Comparison of ENCODE assay signal across 16 cellular contexts in genomic region chr2:222878284-222878876, GRCh38. TPM values are rescaled to one million over a fixed set of nuclear protein-coding genes. Genes with fewer than 3 reads are reported as not detected.
DNase-seq lines count a peak whose midpoint lies in the region; ATAC-seq and TF ChIP-seq lines count a peak whose summit lies in the region.
"Had no signal": no experiment of that assay in that cellular context is flagged by ENCODE, and none has a peak within 500 bp of the region (broad histone marks: within the 10 kb centered on the region; RNA-seq: fewer than 3 reads in every experiment).

No MANE protein-coding gene starts in this region.

- BruUV-seq in PC-9 (replicated peaks; lab: Mats Ljungman, UMichigan) = no TSS peak

- H4K8ac ChIP-seq in trophoblast cell (ENCODE audit: low read depth, low read length) = no peak overlapping the region

- peaks cover 2% of the 10 kb centered on the region for H3K79me1 ChIP-seq in trophoblast cell (ENCODE audit: low read length)

- H2BK12ac ChIP-seq in trophoblast cell (ENCODE audit: low read length) = no peak overlapping the region

- H3K4ac ChIP-seq in trophoblast cell (ENCODE audit: low read depth, low read length) = peak overlapping the region; percentile 14

- ATAC-seq in foreskin keratinocyte = no peak
- no peak for ATAC-seq in HG03521 (IDR thresholded peaks at IDR 0.05; ENCODE audit: unreplicated experiment)
- no peak for ATAC-seq in HG02852 (IDR thresholded peaks at IDR 0.05; ENCODE audit: unreplicated experiment)
- ATAC-seq: sciatic nerve had no signal

- H3K79me2 ChIP-seq in GM23248 (ENCODE audit: insufficient read depth) (peaks cover 100% of the 10 kb centered on the region), PC-9 (ENCODE audit: low read depth) (peaks cover 100% of the 10 kb centered on the region), trophoblast cell (ENCODE audit: control insufficient read depth, insufficient read depth, low read length, poor library complexity) (peaks cover 11% of the 10 kb centered on the region)

- 88 to 91% methylated on average over 5 of the region's 5 CpGs for WGBS in GM23248 (ENCODE audit: low coverage in 1 of 2, low lambda C conversion rate in 2 of 2, missing lambda C conversion rate in 2 of 2), 2 experiments
- no CpG with 5 or more reads among the region's 5 CpGs for WGBS in trophoblast cell (ENCODE audit: extremely low coverage, insufficient coverage, insufficient read length)

- no peak overlapping the region for H4K12ac ChIP-seq in trophoblast cell (ENCODE audit: low read depth, low read length)

- H3K4me3 ChIP-seq in GM23248 (0 out of 2 replicates have a peak overlapping the region, but pooled peaks have one; percentile 16), PC-9 (0 out of 2 replicates have a peak overlapping the region, but pooled peaks have one; percentile 0), trophoblast cell (ENCODE audit: low read depth, low read length) (no peak overlapping the region), dorsolateral prefrontal cortex (no peak overlapping the region)

- H3K36me3 ChIP-seq in GM23248 (ENCODE audit: low read depth) (no peaks in the 10 kb centered on the region), PC-9 (ENCODE audit: low read depth) (peaks cover 8% of the 10 kb centered on the region), trophoblast cell (ENCODE audit: control insufficient read depth in 1 of 2, insufficient read depth in 2 of 2, low read length in 2 of 2) (peaks cover 2 to 6% of the 10 kb centered on the region in 2 experiments)
- H3K36me3 ChIP-seq: BE2C, neutrophil had no signal

- no peak overlapping the region for H2BK5ac ChIP-seq in trophoblast cell (ENCODE audit: low read depth, low read length, poor library complexity)

- no peak overlapping the region for H3K14ac ChIP-seq in trophoblast cell (ENCODE audit: low read length)

- no peak overlapping the region for H2BK120ac ChIP-seq in trophoblast cell (ENCODE audit: insufficient read depth, low read length, poor library complexity)

- H2AFZ ChIP-seq in GM23248 (no peak overlapping the region), PC-9 (no peak overlapping the region), trophoblast cell (ENCODE audit: insufficient read depth, low read length, poor library complexity) (no peak overlapping the region)

- DNase-seq in GM23248 = no peak
- DNase-seq in PC-9 = peak in 1 of 2 experiments; percentile 66
- DNase-seq in foreskin keratinocyte = no peak
- DNase-seq in trophoblast cell = peak in 1 of 2 donors; percentile 19
- DNase-seq in dorsolateral prefrontal cortex = no peak
- DNase-seq: BE2C; immature natural killer cell; midbrain; MV-4-11; NCI-H2081; NCI-H82; stimulated activated CD4-positive, alpha-beta T cell treated with anti-CD3 and anti-CD28 coated beads, Interleukin-4, amount 100 ng/mL, for 1 hour had no signal

- H3K9me2 ChIP-seq in GM23248 (ENCODE audit: insufficient read depth) (no peaks in the 10 kb centered on the region), PC-9 (ENCODE audit: insufficient read depth) (no peaks in the 10 kb centered on the region)

- no peak overlapping the region for H2AK5ac ChIP-seq in trophoblast cell (ENCODE audit: low read length)

- H3K18ac ChIP-seq in trophoblast cell (ENCODE audit: low read length) = no peak overlapping the region

- intact Hi-C loops in PC-9 (cut with micrococcal nuclease; ENCODE audit: unreplicated experiment) = loop anchor here (1.0 to 2.0 kb wide), 2 partner anchors 41 to 90 kb away; no protein-coding TSS in a partner anchor
- intact Hi-C loops in dorsolateral prefrontal cortex (cut with DNase I) = no loop called here

- H3F3A ChIP-seq in GM23248 (ENCODE audit: insufficient read depth) (peaks cover 12% of the 10 kb centered on the region), PC-9 (ENCODE audit: insufficient read depth, low read depth) (peaks cover 93% of the 10 kb centered on the region)

- peak overlapping the region; percentile 62 for H3K4me2 ChIP-seq in GM23248 (ENCODE audit: unreplicated experiment)
- H3K4me2 ChIP-seq in PC-9 = peak overlapping the region; percentile 50
- no peak overlapping the region for H3K4me2 ChIP-seq in trophoblast cell (ENCODE audit: low read length)

- POLR2A ChIA-PET in PC-9 (lab: Charles Lee; ENCODE audit: unreplicated experiment) = interaction anchor here (0.6 kb wide), 2 partner anchors 23 to 994 kb away, joined by 3 to 4 read pairs; no protein-coding TSS in a partner anchor

- TF ChIP-seq CTCF in PC-9 (conservative IDR thresholded peaks at IDR 0.05) (no peak), foreskin keratinocyte (conservative IDR thresholded peaks at IDR 0.05) (no peak), dorsolateral prefrontal cortex (IDR thresholded peaks at IDR 0.05 in 54 of 56, conservative IDR thresholded peaks at IDR 0.05 in 2 of 56; ENCODE audit: low read depth in 1 of 56, partially characterized antibody in 56 of 56) (no peak)

- in situ Hi-C loops in GM23248 (cut with MboI) = no loop called here

- no peak overlapping the region for H3K23ac ChIP-seq in trophoblast cell (ENCODE audit: low read length)

- peaks cover 24% of the 10 kb centered on the region for H3K4me1 ChIP-seq in GM23248 (ENCODE audit: insufficient read depth)
- H3K4me1 ChIP-seq in PC-9 (replicated peaks; ENCODE audit: insufficient read depth) = peaks cover 84% of the 10 kb centered on the region
- peaks cover 43% of the 10 kb centered on the region for H3K4me1 ChIP-seq in foreskin keratinocyte
- H3K4me1 ChIP-seq in trophoblast cell (ENCODE audit: control insufficient read depth in 1 of 2, insufficient read depth in 2 of 2, low read length in 2 of 2) = peaks cover 11 to 16% of the 10 kb centered on the region in 2 experiments

- CTCF ChIA-PET in PC-9 (lab: Charles Lee) = interaction anchor here (0.6 to 1.2 kb wide), 4 partner anchors 12 to 169 kb away, joined by 3 to 4 read pairs (median 4); no protein-coding TSS in a partner anchor

- H3K9me3 ChIP-seq in GM23248 (ENCODE audit: low read depth) = no peaks in the 10 kb centered on the region
- H3K9me3 ChIP-seq in PC-9 (ENCODE audit: insufficient read depth, low read depth) = no peaks in the 10 kb centered on the region
- H3K9me3 ChIP-seq in trophoblast cell (ENCODE audit: insufficient read depth, low read depth, low read length) = peaks cover 3% of the 10 kb centered on the region
- H3K9me3 ChIP-seq: BE2C, neutrophil had no signal

- H3K9ac ChIP-seq in GM23248 = no peak overlapping the region
- no peak overlapping the region for H3K9ac ChIP-seq in trophoblast cell (ENCODE audit: low read length)

- no peak overlapping the region for H3K27ac ChIP-seq in GM23248
- H3K27ac ChIP-seq in PC-9 = peak overlapping the region; percentile 69
- H3K27ac ChIP-seq in foreskin keratinocyte = peak overlapping the region; percentile 50
- H3K27ac ChIP-seq in trophoblast cell (ENCODE audit: low read depth, low read length) = no peak overlapping the region
- peak overlapping the region in 1 of 59 donors; percentile 25 for H3K27ac ChIP-seq in dorsolateral prefrontal cortex
- H3K27ac ChIP-seq: neutrophil had no signal

- 0 out of 2 replicates have a peak, but pooled peaks cover 14% of the 10 kb centered on the region for H4K20me1 ChIP-seq in GM23248 (ENCODE audit: insufficient read depth)
- peaks cover 99% of the 10 kb centered on the region for H4K20me1 ChIP-seq in PC-9 (ENCODE audit: insufficient read depth)

- no peak overlapping the region for H4K91ac ChIP-seq in trophoblast cell (ENCODE audit: low read depth, low read length)

- H3K27me3 ChIP-seq in GM23248 (replicated peaks; ENCODE audit: insufficient read depth) (no peaks in the 10 kb centered on the region), PC-9 (ENCODE audit: insufficient read depth, low read depth) (no peaks in the 10 kb centered on the region), foreskin keratinocyte (no peaks in the 10 kb centered on the region), trophoblast cell (ENCODE audit: insufficient read depth, low read length) (no peaks in the 10 kb centered on the region), dorsolateral prefrontal cortex (no peaks in the 10 kb centered on the region)
- H3K27me3 ChIP-seq: BE2C, neutrophil had no signal

RNA-seq across cellular contexts. Expression of gene ACSL3, which starts 17.5 kb away (rescaled TPM):
- total RNA-seq in GM23248 (2014; rRNA removed; shearing (Covaris generic)) = 61.5 and 66.5 TPM in 2 replicates
- polyA plus RNA-seq in GM23248 (2016; fragmentation: Nextera tagmentation; extraction: Ambion mirVana) (47.1 and 48.6 TPM in 2 replicates), foreskin keratinocyte (88.2 and 89.2 TPM in 2 replicates)
- total RNA-seq in PC-9 (2021) (300 and 446 TPM in 2 replicates), foreskin keratinocyte (137 and 164 TPM in 2 replicates), dorsolateral prefrontal cortex (100 to 1,000 TPM in 118 of 120 experiments, 10 to 100 TPM in 2; 87.5 to 207 (median 154) TPM)
- 119 and 124 TPM in 2 replicates for polyA plus RNA-seq in trophoblast cell (2013)

Comparison
In these comparisons a context has a peak if more than half of its experiments do, and no peak if none do; other contexts are left out.
1. H3K27ac ChIP-seq: peak in PC-9 (single experiment) and foreskin keratinocyte (single experiment); none in GM23248 (single experiment) and trophoblast cell (single experiment).
2. H3K4me3 ChIP-seq: peak in GM23248 (single experiment) and PC-9 (single experiment); none in trophoblast cell (single experiment) and dorsolateral prefrontal cortex (0 of 59).